In genomic region chr7:106646256-106646655, GRCh38 we compare ENCODE assay signal across 6 cellular contexts.
"Had no signal": no experiment of that assay in that cellular context is flagged by ENCODE, and none has a peak within 500 bp of the region (broad histone marks: within the 10 kb centered on the region; RNA-seq: fewer than 3 reads in every experiment).

No MANE protein-coding gene starts in this region.

- FAIRE-seq: H1, H54, HTR-8/SVneo had no signal

- H2AFZ ChIP-seq: GM23338 had no signal

- ATAC-seq: GM23338 had no signal

- H3K4me2 ChIP-seq: GM23338 had no signal

- DNase-seq: H9, HCEC 1CT had no signal

- H3K4me3 ChIP-seq: GM23338 had no signal
